ENCODE assay signal across 37 cellular contexts in genomic region chr2:222037211-222037610, GRCh38.
"Had no signal": no experiment of that assay in that cellular context is flagged by ENCODE, and none has a peak within 500 bp of the region (broad histone marks: within the 10 kb centered on the region; RNA-seq: fewer than 3 reads in every experiment).

No MANE protein-coding gene starts in this region.

- H3K27ac ChIP-seq: adrenal gland, ascending aorta, body of pancreas, brain microvascular endothelial cell, breast epithelium, cardiac muscle cell had no signal

- H3K4me3 ChIP-seq: adrenal gland, ascending aorta, body of pancreas, breast epithelium, cardiac muscle cell had no signal

- H3K9me3 Mint-ChIP-seq: activated naive CD4-positive, alpha-beta T cell treated with anti-CD3 and anti-CD28 coated beads for 36 hours; activated naive CD4-positive, alpha-beta T cell treated with anti-CD3 and anti-CD28 coated beads, Interleukin-2, amount 10 ng/mL, durations not matched to agents 7 days and 5 days; activated naive CD4-positive, alpha-beta T cell treated with anti-CD3 and anti-CD28 coated beads, Interleukin-2, amount 50 U/mL, for 24 hours; activated naive CD4-positive, alpha-beta T cell treated with anti-CD3 and anti-CD28 coated beads, Interleukin-2, amount 50 U/mL, for 72 hours; activated naive CD8-positive, alpha-beta T cell treated with anti-CD3 and anti-CD28 coated beads for 36 hours; activated naive CD8-positive, alpha-beta T cell treated with anti-CD3 and anti-CD28 coated beads, Interleukin-2, amount 10 ng/mL, durations not matched to agents 7 days and 5 days; activated naive CD8-positive, alpha-beta T cell treated with anti-CD3 and anti-CD28 coated beads, Interleukin-2, amount 50 U/mL, for 24 hours; activated T-cell treated with anti-CD3 and anti-CD28 coated beads, Interleukin-2, amount 50 U/mL, for 24 hours; activated T-cell treated with anti-CD3 and anti-CD28 coated beads, Interleukin-2, amount 50 U/mL, for 4 hours; activated T-cell treated with anti-CD3 and anti-CD28 coated beads, Interleukin-2, amount 50 U/mL, for 72 hours; activated T-helper 1 cell treated with anti-CD3 and anti-CD28 coated beads, Interleukin-12 subunit alpha, Interleukin-12 subunit beta, Interleukin-2, Interleukin-4 antibody, amounts not matched to agents 30 ng/mL and 10 ng/mL and 1 ng/mL, durations not matched to agents 14 hours and 24 hours and 36 hours; activated T-helper 17 cell treated with anti-CD3 and anti-CD28 coated beads, Interleukin-2, amount 50 U/mL, for 72 hours; activated T-helper 2 cell treated with anti-CD3 and anti-CD28 coated beads, Interferon-gamma antibody, Interleukin-2, Interleukin-4, amounts not matched to agents 10 μg/mL and 5 μg/mL and 100 μg/mL, durations not matched to agents 14 hours and 24 hours and 36 hours; central memory CD8-positive, alpha-beta T cell had no signal

- H3K4me1 ChIP-seq: adrenal gland, ascending aorta, body of pancreas, breast epithelium had no signal

- H3K9me3 ChIP-seq: adrenal gland, ascending aorta, body of pancreas, breast epithelium had no signal

- H3K4me1 Mint-ChIP-seq: activated naive CD4-positive, alpha-beta T cell treated with anti-CD3 and anti-CD28 coated beads, Interleukin-2, amount 10 ng/mL, durations not matched to agents 7 days and 5 days; activated naive CD4-positive, alpha-beta T cell treated with anti-CD3 and anti-CD28 coated beads, Interleukin-2, amount 50 U/mL, for 24 hours; activated naive CD8-positive, alpha-beta T cell treated with anti-CD3 and anti-CD28 coated beads for 36 hours; activated naive CD8-positive, alpha-beta T cell treated with anti-CD3 and anti-CD28 coated beads, Interleukin-2, amount 10 ng/mL, durations not matched to agents 7 days and 5 days; activated naive CD8-positive, alpha-beta T cell treated with anti-CD3 and anti-CD28 coated beads, Interleukin-2, amount 50 U/mL, for 24 hours; activated T-helper 17 cell treated with anti-CD3 and anti-CD28 coated beads, Interleukin-2, amount 50 U/mL, for 72 hours; central memory CD8-positive, alpha-beta T cell had no signal

- H3K36me3 ChIP-seq: adrenal gland, ascending aorta, brain microvascular endothelial cell, breast epithelium, cardiac muscle cell had no signal

- H3K27me3 ChIP-seq: ascending aorta, body of pancreas, brain microvascular endothelial cell, breast epithelium had no signal

- H3K27ac Mint-ChIP-seq: activated naive CD4-positive, alpha-beta T cell treated with anti-CD3 and anti-CD28 coated beads for 36 hours; activated naive CD4-positive, alpha-beta T cell treated with anti-CD3 and anti-CD28 coated beads, Interleukin-2, amount 10 ng/mL, durations not matched to agents 7 days and 5 days; activated naive CD4-positive, alpha-beta T cell treated with anti-CD3 and anti-CD28 coated beads, Interleukin-2, amount 50 U/mL, for 24 hours; activated naive CD4-positive, alpha-beta T cell treated with anti-CD3 and anti-CD28 coated beads, Interleukin-2, amount 50 U/mL, for 72 hours; activated naive CD8-positive, alpha-beta T cell; activated naive CD8-positive, alpha-beta T cell treated with anti-CD3 and anti-CD28 coated beads for 36 hours; activated naive CD8-positive, alpha-beta T cell treated with anti-CD3 and anti-CD28 coated beads, Interleukin-2, amount 10 ng/mL, durations not matched to agents 7 days and 5 days; activated naive CD8-positive, alpha-beta T cell treated with anti-CD3 and anti-CD28 coated beads, Interleukin-2, amount 50 U/mL, for 24 hours; activated T-cell treated with anti-CD3 and anti-CD28 coated beads, Interleukin-2, amount 50 U/mL, for 24 hours; activated T-cell treated with anti-CD3 and anti-CD28 coated beads, Interleukin-2, amount 50 U/mL, for 72 hours; activated T-helper 1 cell treated with anti-CD3 and anti-CD28 coated beads, Interleukin-12 subunit alpha, Interleukin-12 subunit beta, Interleukin-2, Interleukin-4 antibody, amounts not matched to agents 30 ng/mL and 10 ng/mL and 1 ng/mL, durations not matched to agents 14 hours and 24 hours and 36 hours; activated T-helper 17 cell treated with anti-CD3 and anti-CD28 coated beads, Interleukin-2, amount 50 U/mL, for 72 hours; activated T-helper 2 cell treated with anti-CD3 and anti-CD28 coated beads, Interferon-gamma antibody, Interleukin-2, Interleukin-4, amounts not matched to agents 10 μg/mL and 5 μg/mL and 100 μg/mL, durations not matched to agents 14 hours and 24 hours and 36 hours; brain had no signal

- DNase-seq: activated effector memory CD4-positive, alpha-beta T cell treated with anti-CD3 and anti-CD28 coated beads, Interleukin-2, amount 50 U/mL, for 16 hours; activated effector memory CD4-positive, alpha-beta T cell treated with Interleukin-2 at 50 U/mL for 16 hours; activated gamma-delta T cell; activated gamma-delta T cell treated with Interleukin-2 at 50 U/mL for 16 hours; activated naive CD4-positive, alpha-beta T cell; activated naive CD4-positive, alpha-beta T cell treated with anti-CD3 and anti-CD28 coated beads for 36 hours; activated naive CD4-positive, alpha-beta T cell treated with anti-CD3 and anti-CD28 coated beads, Interleukin-2, amount 10 ng/mL, durations not matched to agents 7 days and 5 days; activated naive CD4-positive, alpha-beta T cell treated with anti-CD3 and anti-CD28 coated beads, Interleukin-2, amount 50 U/mL, for 16 hours; activated naive CD4-positive, alpha-beta T cell treated with Interleukin-2 at 50 U/mL for 16 hours; activated naive CD8-positive, alpha-beta T cell treated with anti-CD3 and anti-CD28 coated beads for 36 hours; activated naive CD8-positive, alpha-beta T cell treated with anti-CD3 and anti-CD28 coated beads, Interleukin-2, amount 10 ng/mL, durations not matched to agents 7 days and 5 days; activated naive CD8-positive, alpha-beta T cell treated with anti-CD3 and anti-CD28 coated beads, Interleukin-2, amount 50 U/mL, for 24 hours; activated T-cell treated with anti-CD3 and anti-CD28 coated beads, Interleukin-2, amount 50 U/mL, for 1 hour; activated T-cell treated with anti-CD3 and anti-CD28 coated beads, Interleukin-2, amount 50 U/mL, for 24 hours; activated T-cell treated with anti-CD3 and anti-CD28 coated beads, Interleukin-2, amount 50 U/mL, for 4 hours; activated T-cell treated with anti-CD3 and anti-CD28 coated beads, Interleukin-2, amount 50 U/mL, for 72 hours; adrenal gland; amniotic stem cell; amygdala; anterior cingulate cortex; aorta; body of pancreas; brain microvascular endothelial cell; caudate nucleus; central memory CD4-positive, alpha-beta T cell; cerebellar nuclear complex had no signal

- H3K36me3 Mint-ChIP-seq: activated naive CD4-positive, alpha-beta T cell treated with anti-CD3 and anti-CD28 coated beads, Interleukin-2, amount 10 ng/mL, durations not matched to agents 7 days and 5 days; activated naive CD4-positive, alpha-beta T cell treated with anti-CD3 and anti-CD28 coated beads, Interleukin-2, amount 50 U/mL, for 24 hours; activated naive CD4-positive, alpha-beta T cell treated with anti-CD3 and anti-CD28 coated beads, Interleukin-2, amount 50 U/mL, for 72 hours; activated naive CD8-positive, alpha-beta T cell; activated naive CD8-positive, alpha-beta T cell treated with anti-CD3 and anti-CD28 coated beads for 36 hours; activated naive CD8-positive, alpha-beta T cell treated with anti-CD3 and anti-CD28 coated beads, Interleukin-2, amount 10 ng/mL, durations not matched to agents 7 days and 5 days; brain had no signal

- H3K27me3 Mint-ChIP-seq: activated naive CD4-positive, alpha-beta T cell treated with anti-CD3 and anti-CD28 coated beads, Interleukin-2, amount 10 ng/mL, durations not matched to agents 7 days and 5 days; activated naive CD4-positive, alpha-beta T cell treated with anti-CD3 and anti-CD28 coated beads, Interleukin-2, amount 50 U/mL, for 24 hours; activated naive CD8-positive, alpha-beta T cell; activated naive CD8-positive, alpha-beta T cell treated with anti-CD3 and anti-CD28 coated beads for 36 hours; activated naive CD8-positive, alpha-beta T cell treated with anti-CD3 and anti-CD28 coated beads, Interleukin-2, amount 10 ng/mL, durations not matched to agents 7 days and 5 days; activated naive CD8-positive, alpha-beta T cell treated with anti-CD3 and anti-CD28 coated beads, Interleukin-2, amount 50 U/mL, for 24 hours; activated T-cell treated with anti-CD3 and anti-CD28 coated beads, Interleukin-2, amount 50 U/mL, for 24 hours; brain; central memory CD8-positive, alpha-beta T cell had no signal

- ATAC-seq: activated naive CD4-positive, alpha-beta T cell treated with anti-CD3 and anti-CD28 coated beads, Interleukin-2, amount 50 U/mL, for 72 hours; activated naive CD8-positive, alpha-beta T cell treated with anti-CD3 and anti-CD28 coated beads, Interleukin-2, amount 50 U/mL, for 24 hours; activated T-cell treated with anti-CD3 and anti-CD28 coated beads, Interleukin-2, amount 50 U/mL, for 4 hours; activated T-cell treated with anti-CD3 and anti-CD28 coated beads, Interleukin-2, amount 50 U/mL, for 72 hours; activated T-helper 17 cell treated with anti-CD3 and anti-CD28 coated beads, Interleukin-2, amount 50 U/mL, for 72 hours; body of pancreas had no signal

- H3K4me3 Mint-ChIP-seq: activated naive CD4-positive, alpha-beta T cell treated with anti-CD3 and anti-CD28 coated beads for 36 hours; activated naive CD4-positive, alpha-beta T cell treated with anti-CD3 and anti-CD28 coated beads, Interleukin-2, amount 10 ng/mL, durations not matched to agents 7 days and 5 days; activated naive CD4-positive, alpha-beta T cell treated with anti-CD3 and anti-CD28 coated beads, Interleukin-2, amount 50 U/mL, for 24 hours; activated naive CD8-positive, alpha-beta T cell; activated naive CD8-positive, alpha-beta T cell treated with anti-CD3 and anti-CD28 coated beads for 36 hours; activated naive CD8-positive, alpha-beta T cell treated with anti-CD3 and anti-CD28 coated beads, Interleukin-2, amount 10 ng/mL, durations not matched to agents 7 days and 5 days; activated naive CD8-positive, alpha-beta T cell treated with anti-CD3 and anti-CD28 coated beads, Interleukin-2, amount 50 U/mL, for 24 hours; activated T-cell treated with anti-CD3 and anti-CD28 coated beads, Interleukin-2, amount 50 U/mL, for 24 hours; activated T-cell treated with anti-CD3 and anti-CD28 coated beads, Interleukin-2, amount 50 U/mL, for 4 hours; activated T-cell treated with anti-CD3 and anti-CD28 coated beads, Interleukin-2, amount 50 U/mL, for 72 hours; activated T-helper 1 cell treated with anti-CD3 and anti-CD28 coated beads, Interleukin-12 subunit alpha, Interleukin-12 subunit beta, Interleukin-2, Interleukin-4 antibody, amounts not matched to agents 30 ng/mL and 10 ng/mL and 1 ng/mL, durations not matched to agents 14 hours and 24 hours and 36 hours; activated T-helper 17 cell treated with anti-CD3 and anti-CD28 coated beads, Interleukin-2, amount 50 U/mL, for 72 hours; brain; central memory CD8-positive, alpha-beta T cell had no signal
